Comparison of ENCODE assay signal across 2 cellular contexts in genomic region chrX:154380787-154381186, GRCh38.
TF ChIP-seq lines count a peak whose summit lies in the region.

No MANE protein-coding gene starts in this region.

TF ChIP-seq in HCT116, 20 proteins besides CTCF, POLR2A, EP300 and RAD21:
- TF ChIP-seq CBX3 (IDR thresholded peaks at IDR 0.05; ENCODE audit: low read depth) (no peak), REST (IDR thresholded peaks at IDR 0.05; ENCODE audit: low read depth) (no peak), EZH2phosphoT487 (IDR thresholded peaks at IDR 0.05; ENCODE audit: borderline replicate concordance) (no peak), EGR1 (IDR thresholded peaks at IDR 0.05; ENCODE audit: low read depth) (no peak), FOSL1 (IDR thresholded peaks at IDR 0.05; ENCODE audit: low read depth) (no peak), POLR2AphosphoS5 (IDR thresholded peaks at IDR 0.05; ENCODE audit: low read depth, low read length) (no peak), YY1 (IDR thresholded peaks at IDR 0.05; ENCODE audit: extremely low read depth, insufficient replicate concordance, low read depth, low read length) (no peak)

TF ChIP-seq in K562, 482 proteins besides CTCF, POLR2A, EP300 and RAD21:
- no peak for TF ChIP-seq HMBOX1 (IDR thresholded peaks at IDR 0.05)
- peak; percentile 29; the same call in 1 of the 2 replicates for TF ChIP-seq POLR2G (IDR thresholded peaks at IDR 0.05; ENCODE audit: low read depth, low read length)
- no peak for TF ChIP-seq CHCHD3 (CRISPR knock-in tag; IDR thresholded peaks at IDR 0.05)
- TF ChIP-seq RBFOX2 (IDR thresholded peaks at IDR 0.05; ENCODE audit: low read depth, low read length) = 0 out of 2 replicates have a peak, but pooled peaks have one; percentile 46
